29 cellular contexts compared by ENCODE assay signal in genomic region chr4:2994917-2995316, GRCh38.
"Had no signal": no experiment of that assay in that cellular context is flagged by ENCODE, and none has a peak within 500 bp of the region (broad histone marks: within the 10 kb centered on the region; RNA-seq: fewer than 3 reads in every experiment).

No MANE protein-coding gene starts in this region.

- H3K36me3 Mint-ChIP-seq: stimulated activated effector memory CD8-positive, alpha-beta T cell treated with anti-CD3 and anti-CD28 coated beads, Interleukin-12 subunit alpha, Interleukin-12 subunit beta, amount 100 ng/mL, for 72 hours; stimulated activated memory B cell treated with anti-CD40 and anti-IgM and Interleukin-4, amounts not matched to agents 10 μg/mL and 1 μg/mL and 100 μg/mL, for 72 hours; stimulated activated naive B cell treated with anti-CD40 and anti-IgM and Interleukin-4, amounts not matched to agents 10 μg/mL and 1 μg/mL and 100 μg/mL, for 72 hours; type B pancreatic cell had no signal

- H3K27me3 ChIP-seq: stomach, suprapubic skin, testis, thyroid gland, tibial artery, tibial nerve, transverse colon, upper lobe of left lung, upper lobe of right lung, uterus, vagina had no signal

- H3K9me3 Mint-ChIP-seq: stimulated activated effector memory CD8-positive, alpha-beta T cell treated with anti-CD3 and anti-CD28 coated beads, Interleukin-12 subunit alpha, Interleukin-12 subunit beta, amount 100 ng/mL, for 72 hours; stimulated activated memory B cell treated with anti-CD40 and anti-IgM and Interleukin-4, amounts not matched to agents 10 μg/mL and 1 μg/mL and 100 μg/mL, for 72 hours; stimulated activated naive B cell treated with anti-CD40 and anti-IgM and Interleukin-4, amounts not matched to agents 10 μg/mL and 1 μg/mL and 100 μg/mL, for 72 hours; stimulated activated naive CD8-positive, alpha-beta T cell treated with anti-CD3 and anti-CD28 coated beads, Interleukin-15, amount 100 ng/mL, for 72 hours; stimulated activated naive CD8-positive, alpha-beta T cell treated with anti-CD3 and anti-CD28 coated beads, Interleukin-15, Interleukin-2, amounts not matched to agents 100 ng/mL and 50 ng/mL, for 24 hours; type B pancreatic cell had no signal

- H3K27me3 Mint-ChIP-seq: stimulated activated memory B cell treated with anti-CD40 and anti-IgM and Interleukin-4, amounts not matched to agents 10 μg/mL and 1 μg/mL and 100 μg/mL, for 72 hours; stimulated activated naive B cell treated with anti-CD40 and anti-IgM and Interleukin-4, amounts not matched to agents 10 μg/mL and 1 μg/mL and 100 μg/mL, for 72 hours; type B pancreatic cell had no signal

- ATAC-seq: stimulated activated effector memory CD8-positive, alpha-beta T cell treated with anti-CD3 and anti-CD28 coated beads, Interleukin-12 subunit alpha, Interleukin-12 subunit beta, amount 100 ng/mL, for 72 hours; stimulated activated memory B cell treated with anti-CD40 and anti-IgM and Interleukin-4, amounts not matched to agents 10 μg/mL and 1 μg/mL and 100 μg/mL, for 72 hours; stimulated activated naive B cell treated with anti-CD40 and anti-IgM and Interleukin-4, amounts not matched to agents 10 μg/mL and 1 μg/mL and 100 μg/mL, for 72 hours; stimulated activated naive CD8-positive, alpha-beta T cell treated with anti-CD3 and anti-CD28 coated beads, Interleukin-15, amount 100 ng/mL, for 72 hours; stimulated activated naive CD8-positive, alpha-beta T cell treated with anti-CD3 and anti-CD28 coated beads, Interleukin-15, Interleukin-2, amounts not matched to agents 100 U/mL and 50 U/mL, for 24 hours; upper lobe of right lung had no signal

- H3K27ac ChIP-seq: stomach, suprapubic skin, thoracic aorta, thyroid gland, tibial artery, tibial nerve, transverse colon, upper lobe of left lung, upper lobe of right lung, uterus, vagina had no signal

- H3K27ac Mint-ChIP-seq: stimulated activated effector memory CD8-positive, alpha-beta T cell treated with anti-CD3 and anti-CD28 coated beads, Interleukin-12 subunit alpha, Interleukin-12 subunit beta, amount 100 ng/mL, for 72 hours; stimulated activated memory B cell treated with anti-CD40 and anti-IgM and Interleukin-4, amounts not matched to agents 10 μg/mL and 1 μg/mL and 100 μg/mL, for 72 hours; stimulated activated naive B cell treated with anti-CD40 and anti-IgM and Interleukin-4, amounts not matched to agents 10 μg/mL and 1 μg/mL and 100 μg/mL, for 72 hours; stimulated activated naive CD8-positive, alpha-beta T cell treated with anti-CD3 and anti-CD28 coated beads, Interleukin-15, amount 100 ng/mL, for 72 hours; stimulated activated naive CD8-positive, alpha-beta T cell treated with anti-CD3 and anti-CD28 coated beads, Interleukin-15, Interleukin-2, amounts not matched to agents 100 ng/mL and 50 ng/mL, for 24 hours; type B pancreatic cell had no signal

- H3K9me3 ChIP-seq: stomach, suprapubic skin, testis, thoracic aorta, thyroid gland, tibial artery, tibial nerve, transverse colon, upper lobe of left lung, upper lobe of right lung, uterus, vagina had no signal

- H3K4me1 Mint-ChIP-seq: stimulated activated effector memory CD8-positive, alpha-beta T cell treated with anti-CD3 and anti-CD28 coated beads, Interleukin-12 subunit alpha, Interleukin-12 subunit beta, amount 100 ng/mL, for 72 hours; stimulated activated naive CD8-positive, alpha-beta T cell treated with anti-CD3 and anti-CD28 coated beads, Interleukin-15, amount 100 ng/mL, for 72 hours had no signal

- H3K4me1 ChIP-seq: stomach, suprapubic skin, thyroid gland, tibial artery, tibial nerve, transverse colon, upper lobe of left lung, upper lobe of right lung, uterus, vagina had no signal

- H3K4me3 ChIP-seq: stomach, suprapubic skin, testis, thoracic aorta, thyroid gland, tibial artery, tibial nerve, transverse colon, upper lobe of left lung, upper lobe of right lung, uterus, vagina had no signal

- H3K4me3 Mint-ChIP-seq: stimulated activated effector memory CD8-positive, alpha-beta T cell treated with anti-CD3 and anti-CD28 coated beads, Interleukin-12 subunit alpha, Interleukin-12 subunit beta, amount 100 ng/mL, for 72 hours; stimulated activated memory B cell treated with anti-CD40 and anti-IgM and Interleukin-4, amounts not matched to agents 10 μg/mL and 1 μg/mL and 100 μg/mL, for 72 hours; stimulated activated naive B cell treated with anti-CD40 and anti-IgM and Interleukin-4, amounts not matched to agents 10 μg/mL and 1 μg/mL and 100 μg/mL, for 72 hours; stimulated activated naive CD8-positive, alpha-beta T cell treated with anti-CD3 and anti-CD28 coated beads, Interleukin-15, amount 100 ng/mL, for 72 hours; stimulated activated naive CD8-positive, alpha-beta T cell treated with anti-CD3 and anti-CD28 coated beads, Interleukin-15, Interleukin-2, amounts not matched to agents 100 ng/mL and 50 ng/mL, for 24 hours; type B pancreatic cell had no signal

- DNase-seq: stimulated activated CD4-positive, alpha-beta T cell treated with anti-CD3 and anti-CD28 coated beads, Interleukin-2, amount 100 ng/mL, for 48 hours; stimulated activated CD4-positive, alpha-beta T cell treated with anti-CD3 and anti-CD28 coated beads, Interleukin-4, amount 100 ng/mL, for 1 hour; stimulated activated CD4-positive, alpha-beta T cell treated with anti-CD3 and anti-CD28 coated beads, Interleukin-4, amount 100 ng/mL, for 24 hours; stimulated activated CD4-positive, alpha-beta T cell treated with anti-CD3 and anti-CD28 coated beads, Interleukin-4, amount 100 ng/mL, for 4 hours; stimulated activated CD8-positive, alpha-beta memory T cell treated with anti-CD3 and anti-CD28 coated beads, Interleukin-4, amount 100 ng/mL, for 48 hours; stimulated activated naive B cell treated with anti-CD40 and anti-IgM and Interleukin-4, amounts not matched to agents 10 μg/mL and 1 μg/mL and 100 μg/mL, for 72 hours; stimulated activated naive CD4-positive, alpha-beta T cell; stimulated activated naive CD4-positive, alpha-beta T cell treated with Interleukin-2 at 50 U/mL for 16 hours; stimulated activated naive CD8-positive, alpha-beta T cell treated with anti-CD3 and anti-CD28 coated beads, Interleukin-15, amount 100 ng/mL, for 72 hours; stimulated activated naive CD8-positive, alpha-beta T cell treated with anti-CD3 and anti-CD28 coated beads, Interleukin-15, Interleukin-2, amounts not matched to agents 100 U/mL and 50 U/mL, for 24 hours; stomach; substantia nigra; thyroid gland; tibial artery; transverse colon; trophoblast cell; upper lobe of left lung; upper lobe of right lung; uterus had no signal

- H3K36me3 ChIP-seq: stomach, suprapubic skin, thoracic aorta, thyroid gland, tibial artery, transverse colon, upper lobe of left lung, upper lobe of right lung, uterus, vagina had no signal

- FAIRE-seq: urothelium cell line had no signal
